1 cellular context compared by ENCODE assay signal in the genomic region with DNA sequence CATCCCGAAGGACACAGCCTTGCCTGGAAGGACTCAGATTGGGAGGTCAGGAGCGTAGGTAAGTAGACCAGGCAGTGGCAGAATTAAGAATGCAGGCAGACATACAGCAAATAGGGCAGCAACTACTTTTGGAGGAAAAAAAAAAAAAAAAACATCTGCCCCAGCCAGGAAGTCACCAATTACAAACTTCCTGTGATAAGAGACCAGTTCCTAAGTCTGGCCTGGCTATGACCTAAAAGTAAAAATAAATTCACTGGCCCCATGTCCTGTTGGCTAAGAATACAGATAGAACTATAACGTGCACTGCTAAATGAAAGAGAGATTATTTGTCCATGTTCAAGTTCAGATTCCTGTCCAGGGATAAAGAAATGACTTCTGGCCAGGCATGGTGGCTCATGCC.
A peak's percentile ranks its signal among the peaks of the same experiment; 100 is the strongest.
TF ChIP-seq lines count a peak whose summit lies in the region.

No MANE protein-coding gene starts in this region.

TF ChIP-seq in K562, 482 proteins besides CTCF, POLR2A, EP300 and RAD21 (continues in another document):
- TF ChIP-seq NR2F6 (CRISPR knock-in tag; IDR thresholded peaks at IDR 0.05) = no peak
- TF ChIP-seq, protein P1, sequence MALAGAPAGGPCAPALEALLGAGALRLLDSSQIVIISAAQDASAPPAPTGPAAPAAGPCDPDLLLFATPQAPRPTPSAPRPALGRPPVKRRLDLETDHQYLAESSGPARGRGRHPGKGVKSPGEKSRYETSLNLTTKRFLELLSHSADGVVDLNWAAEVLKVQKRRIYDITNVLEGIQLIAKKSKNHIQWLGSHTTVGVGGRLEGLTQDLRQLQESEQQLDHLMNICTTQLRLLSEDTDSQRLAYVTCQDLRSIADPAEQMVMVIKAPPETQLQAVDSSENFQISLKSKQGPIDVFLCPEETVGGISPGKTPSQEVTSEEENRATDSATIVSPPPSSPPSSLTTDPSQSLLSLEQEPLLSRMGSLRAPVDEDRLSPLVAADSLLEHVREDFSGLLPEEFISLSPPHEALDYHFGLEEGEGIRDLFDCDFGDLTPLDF (CRISPR knock-in tag; IDR thresholded peaks at IDR 0.05) = no peak
- TF ChIP-seq TAF15 (IDR thresholded peaks at IDR 0.05; ENCODE audit: low read depth, low read length) = no peak
- 0 out of 2 replicates have a peak, but pooled peaks have one; percentile 28 for TF ChIP-seq ZNF445 (CRISPR knock-in tag; IDR thresholded peaks at IDR 0.05; ENCODE audit: low read depth)
- TF ChIP-seq ZBTB7A (IDR thresholded peaks at IDR 0.05; ENCODE audit: borderline replicate concordance, control insufficient read depth, low read depth, low read length) = no peak
- TF ChIP-seq CSDE1 (IDR thresholded peaks at IDR 0.05) = no peak
- TF ChIP-seq SMARCA4 (IDR thresholded peaks at IDR 0.05) = peak; percentile 59; the same call in 1 of the 2 replicates
- no peak for TF ChIP-seq CEBPG (CRISPR knock-in tag; IDR thresholded peaks at IDR 0.05)
- TF ChIP-seq CEBPG (tag; conservative IDR thresholded peaks at IDR 0.05 in 1 of 2, IDR thresholded peaks at IDR 0.05 in 1 of 2) = 0 out of 4 replicates have a peak, but pooled peaks of 1 of the 2 experiments have one; percentile 6
- TF ChIP-seq ZNF384 (IDR thresholded peaks at IDR 0.05; ENCODE audit: low read depth, low read length) = peak; percentile 90
- TF ChIP-seq CREM (IDR thresholded peaks at IDR 0.05; ENCODE audit: low read depth) = 0 out of 2 replicates have a peak, but pooled peaks have one; percentile 33
- no peak for TF ChIP-seq NFIX (CRISPR knock-in tag; IDR thresholded peaks at IDR 0.05; ENCODE audit: low read depth)
- peak; percentile 28; the same call in 1 of the 2 replicates for TF ChIP-seq ZNF584 (CRISPR knock-in tag; IDR thresholded peaks at IDR 0.05; ENCODE audit: low read depth)
- TF ChIP-seq ETV6 (IDR thresholded peaks at IDR 0.05; ENCODE audit: borderline replicate concordance in 1 of 2, low read depth in 2 of 2, low read length in 1 of 2) = peak in 1 of 2 experiments; percentile 67; a peak in 2 of 4 replicates
- no peak for TF ChIP-seq ETV6 (CRISPR knock-in tag; IDR thresholded peaks at IDR 0.05; ENCODE audit: borderline replicate concordance)
- TF ChIP-seq DACH1 (IDR thresholded peaks at IDR 0.05; ENCODE audit: partially characterized antibody) = no peak
- TF ChIP-seq, protein P2, sequence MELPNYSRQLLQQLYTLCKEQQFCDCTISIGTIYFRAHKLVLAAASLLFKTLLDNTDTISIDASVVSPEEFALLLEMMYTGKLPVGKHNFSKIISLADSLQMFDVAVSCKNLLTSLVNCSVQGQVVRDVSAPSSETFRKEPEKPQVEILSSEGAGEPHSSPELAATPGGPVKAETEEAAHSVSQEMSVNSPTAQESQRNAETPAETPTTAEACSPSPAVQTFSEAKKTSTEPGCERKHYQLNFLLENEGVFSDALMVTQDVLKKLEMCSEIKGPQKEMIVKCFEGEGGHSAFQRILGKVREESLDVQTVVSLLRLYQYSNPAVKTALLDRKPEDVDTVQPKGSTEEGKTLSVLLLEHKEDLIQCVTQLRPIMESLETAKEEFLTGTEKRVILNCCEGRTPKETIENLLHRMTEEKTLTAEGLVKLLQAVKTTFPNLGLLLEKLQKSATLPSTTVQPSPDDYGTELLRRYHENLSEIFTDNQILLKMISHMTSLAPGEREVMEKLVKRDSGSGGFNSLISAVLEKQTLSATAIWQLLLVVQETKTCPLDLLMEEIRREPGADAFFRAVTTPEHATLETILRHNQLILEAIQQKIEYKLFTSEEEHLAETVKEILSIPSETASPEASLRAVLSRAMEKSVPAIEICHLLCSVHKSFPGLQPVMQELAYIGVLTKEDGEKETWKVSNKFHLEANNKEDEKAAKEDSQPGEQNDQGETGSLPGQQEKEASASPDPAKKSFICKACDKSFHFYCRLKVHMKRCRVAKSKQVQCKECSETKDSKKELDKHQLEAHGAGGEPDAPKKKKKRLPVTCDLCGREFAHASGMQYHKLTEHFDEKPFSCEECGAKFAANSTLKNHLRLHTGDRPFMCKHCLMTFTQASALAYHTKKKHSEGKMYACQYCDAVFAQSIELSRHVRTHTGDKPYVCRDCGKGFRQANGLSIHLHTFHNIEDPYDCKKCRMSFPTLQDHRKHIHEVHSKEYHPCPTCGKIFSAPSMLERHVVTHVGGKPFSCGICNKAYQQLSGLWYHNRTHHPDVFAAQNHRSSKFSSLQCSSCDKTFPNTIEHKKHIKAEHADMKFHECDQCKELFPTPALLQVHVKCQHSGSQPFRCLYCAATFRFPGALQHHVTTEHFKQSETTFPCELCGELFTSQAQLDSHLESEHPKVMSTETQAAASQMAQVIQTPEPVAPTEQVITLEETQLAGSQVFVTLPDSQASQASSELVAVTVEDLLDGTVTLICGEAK (IDR thresholded peaks at IDR 0.05) = peak; percentile 71
- TF ChIP-seq, protein P2 (CRISPR knock-in tag; IDR thresholded peaks at IDR 0.05) = no peak
- no peak for TF ChIP-seq PRMT5 (CRISPR knock-in tag; IDR thresholded peaks at IDR 0.05)
- 0 out of 2 replicates have a peak, but pooled peaks have one; percentile 54 for TF ChIP-seq EHMT2 (IDR thresholded peaks at IDR 0.05)
- TF ChIP-seq GABPB2 (CRISPR knock-in tag; conservative IDR thresholded peaks at IDR 0.05) = no peak
- TF ChIP-seq LEF1 (IDR thresholded peaks at IDR 0.05) = peak; percentile 31; the same call in 1 of the 2 replicates
- TF ChIP-seq ZNF589 (CRISPR knock-in tag; IDR thresholded peaks at IDR 0.05; ENCODE audit: low read depth) = peak; percentile 82
- TF ChIP-seq ZNF175 (CRISPR knock-in tag; IDR thresholded peaks at IDR 0.05; ENCODE audit: low read depth) = 0 out of 2 replicates have a peak, but pooled peaks have one; percentile 57
- 0 out of 2 replicates have a peak, but pooled peaks have one; percentile 26 for TF ChIP-seq NCOA1 (IDR thresholded peaks at IDR 0.05; ENCODE audit: low read depth)
- peak; percentile 53 for TF ChIP-seq ARID1B (IDR thresholded peaks at IDR 0.05)
- TF ChIP-seq, protein P3, sequence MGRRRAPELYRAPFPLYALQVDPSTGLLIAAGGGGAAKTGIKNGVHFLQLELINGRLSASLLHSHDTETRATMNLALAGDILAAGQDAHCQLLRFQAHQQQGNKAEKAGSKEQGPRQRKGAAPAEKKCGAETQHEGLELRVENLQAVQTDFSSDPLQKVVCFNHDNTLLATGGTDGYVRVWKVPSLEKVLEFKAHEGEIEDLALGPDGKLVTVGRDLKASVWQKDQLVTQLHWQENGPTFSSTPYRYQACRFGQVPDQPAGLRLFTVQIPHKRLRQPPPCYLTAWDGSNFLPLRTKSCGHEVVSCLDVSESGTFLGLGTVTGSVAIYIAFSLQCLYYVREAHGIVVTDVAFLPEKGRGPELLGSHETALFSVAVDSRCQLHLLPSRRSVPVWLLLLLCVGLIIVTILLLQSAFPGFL (CRISPR knock-in tag; IDR thresholded peaks at IDR 0.05) = no peak
- 0 out of 2 replicates have a peak, but pooled peaks have one; percentile 31 for TF ChIP-seq SMAD3 (CRISPR knock-in tag; conservative IDR thresholded peaks at IDR 0.05)
- TF ChIP-seq, protein P4, sequence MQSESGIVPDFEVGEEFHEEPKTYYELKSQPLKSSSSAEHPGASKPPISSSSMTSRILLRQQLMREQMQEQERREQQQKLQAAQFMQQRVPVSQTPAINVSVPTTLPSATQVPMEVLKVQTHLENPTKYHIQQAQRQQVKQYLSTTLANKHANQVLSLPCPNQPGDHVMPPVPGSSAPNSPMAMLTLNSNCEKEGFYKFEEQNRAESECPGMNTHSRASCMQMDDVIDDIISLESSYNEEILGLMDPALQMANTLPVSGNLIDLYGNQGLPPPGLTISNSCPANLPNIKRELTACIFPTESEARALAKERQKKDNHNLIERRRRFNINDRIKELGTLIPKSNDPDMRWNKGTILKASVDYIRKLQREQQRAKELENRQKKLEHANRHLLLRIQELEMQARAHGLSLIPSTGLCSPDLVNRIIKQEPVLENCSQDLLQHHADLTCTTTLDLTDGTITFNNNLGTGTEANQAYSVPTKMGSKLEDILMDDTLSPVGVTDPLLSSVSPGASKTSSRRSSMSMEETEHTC (IDR thresholded peaks at IDR 0.05) = no peak
- TF ChIP-seq ATF1 (CRISPR knock-in tag; IDR thresholded peaks at IDR 0.05) = no peak
- TF ChIP-seq ATF1 (tag; IDR thresholded peaks at IDR 0.05) = no peak; the same call in 1 of the 2 replicates
- 0 out of 2 replicates have a peak, but pooled peaks have one; percentile 18 for TF ChIP-seq RNF2 (IDR thresholded peaks at IDR 0.05)
- peak; percentile 78 for TF ChIP-seq GABPA (tag; conservative IDR thresholded peaks at IDR 0.05; ENCODE audit: low read depth)
- peak; percentile 57 for TF ChIP-seq DPF2 (IDR thresholded peaks at IDR 0.05)
- TF ChIP-seq, protein P5, sequence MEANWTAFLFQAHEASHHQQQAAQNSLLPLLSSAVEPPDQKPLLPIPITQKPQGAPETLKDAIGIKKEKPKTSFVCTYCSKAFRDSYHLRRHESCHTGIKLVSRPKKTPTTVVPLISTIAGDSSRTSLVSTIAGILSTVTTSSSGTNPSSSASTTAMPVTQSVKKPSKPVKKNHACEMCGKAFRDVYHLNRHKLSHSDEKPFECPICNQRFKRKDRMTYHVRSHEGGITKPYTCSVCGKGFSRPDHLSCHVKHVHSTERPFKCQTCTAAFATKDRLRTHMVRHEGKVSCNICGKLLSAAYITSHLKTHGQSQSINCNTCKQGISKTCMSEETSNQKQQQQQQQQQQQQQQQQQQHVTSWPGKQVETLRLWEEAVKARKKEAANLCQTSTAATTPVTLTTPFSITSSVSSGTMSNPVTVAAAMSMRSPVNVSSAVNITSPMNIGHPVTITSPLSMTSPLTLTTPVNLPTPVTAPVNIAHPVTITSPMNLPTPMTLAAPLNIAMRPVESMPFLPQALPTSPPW (CRISPR knock-in tag; IDR thresholded peaks at IDR 0.05) = 0 out of 2 replicates have a peak, but pooled peaks have one; percentile 16
- TF ChIP-seq CXXC5 (CRISPR knock-in tag; IDR thresholded peaks at IDR 0.05) = 0 out of 2 replicates have a peak, but pooled peaks have one; percentile 25
- TF ChIP-seq SMAD4 (CRISPR knock-in tag; conservative IDR thresholded peaks at IDR 0.05) = peak; percentile 92
- TF ChIP-seq NCOA2 (IDR thresholded peaks at IDR 0.05; ENCODE audit: partially characterized antibody in 2 of 2) = no peak
- no peak for TF ChIP-seq NR2C1 (IDR thresholded peaks at IDR 0.05)
- TF ChIP-seq NR2C1 (tag; IDR thresholded peaks at IDR 0.05) = 0 out of 2 replicates have a peak, but pooled peaks have one; percentile 5
- TF ChIP-seq ZNF282 (CRISPR knock-in tag; IDR thresholded peaks at IDR 0.05) = no peak
- no peak for TF ChIP-seq SAFB2 (IDR thresholded peaks at IDR 0.05; ENCODE audit: borderline replicate concordance, low read depth, low read length, severe bottlenecking)
- TF ChIP-seq POLR2H (tag; IDR thresholded peaks at IDR 0.05; ENCODE audit: low read depth) = peak; percentile 33; the same call in 1 of the 2 replicates
- TF ChIP-seq, protein P6, sequence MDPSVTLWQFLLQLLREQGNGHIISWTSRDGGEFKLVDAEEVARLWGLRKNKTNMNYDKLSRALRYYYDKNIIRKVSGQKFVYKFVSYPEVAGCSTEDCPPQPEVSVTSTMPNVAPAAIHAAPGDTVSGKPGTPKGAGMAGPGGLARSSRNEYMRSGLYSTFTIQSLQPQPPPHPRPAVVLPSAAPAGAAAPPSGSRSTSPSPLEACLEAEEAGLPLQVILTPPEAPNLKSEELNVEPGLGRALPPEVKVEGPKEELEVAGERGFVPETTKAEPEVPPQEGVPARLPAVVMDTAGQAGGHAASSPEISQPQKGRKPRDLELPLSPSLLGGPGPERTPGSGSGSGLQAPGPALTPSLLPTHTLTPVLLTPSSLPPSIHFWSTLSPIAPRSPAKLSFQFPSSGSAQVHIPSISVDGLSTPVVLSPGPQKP (CRISPR knock-in tag; IDR thresholded peaks at IDR 0.05) = no peak
- TF ChIP-seq, protein P7, sequence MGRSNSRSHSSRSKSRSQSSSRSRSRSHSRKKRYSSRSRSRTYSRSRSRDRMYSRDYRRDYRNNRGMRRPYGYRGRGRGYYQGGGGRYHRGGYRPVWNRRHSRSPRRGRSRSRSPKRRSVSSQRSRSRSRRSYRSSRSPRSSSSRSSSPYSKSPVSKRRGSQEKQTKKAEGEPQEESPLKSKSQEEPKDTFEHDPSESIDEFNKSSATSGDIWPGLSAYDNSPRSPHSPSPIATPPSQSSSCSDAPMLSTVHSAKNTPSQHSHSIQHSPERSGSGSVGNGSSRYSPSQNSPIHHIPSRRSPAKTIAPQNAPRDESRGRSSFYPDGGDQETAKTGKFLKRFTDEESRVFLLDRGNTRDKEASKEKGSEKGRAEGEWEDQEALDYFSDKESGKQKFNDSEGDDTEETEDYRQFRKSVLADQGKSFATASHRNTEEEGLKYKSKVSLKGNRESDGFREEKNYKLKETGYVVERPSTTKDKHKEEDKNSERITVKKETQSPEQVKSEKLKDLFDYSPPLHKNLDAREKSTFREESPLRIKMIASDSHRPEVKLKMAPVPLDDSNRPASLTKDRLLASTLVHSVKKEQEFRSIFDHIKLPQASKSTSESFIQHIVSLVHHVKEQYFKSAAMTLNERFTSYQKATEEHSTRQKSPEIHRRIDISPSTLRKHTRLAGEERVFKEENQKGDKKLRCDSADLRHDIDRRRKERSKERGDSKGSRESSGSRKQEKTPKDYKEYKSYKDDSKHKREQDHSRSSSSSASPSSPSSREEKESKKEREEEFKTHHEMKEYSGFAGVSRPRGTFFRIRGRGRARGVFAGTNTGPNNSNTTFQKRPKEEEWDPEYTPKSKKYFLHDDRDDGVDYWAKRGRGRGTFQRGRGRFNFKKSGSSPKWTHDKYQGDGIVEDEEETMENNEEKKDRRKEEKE (IDR thresholded peaks at IDR 0.05; ENCODE audit: borderline replicate concordance in 1 of 2, control insufficient read depth in 1 of 2, low read depth in 2 of 2, low read length in 1 of 2) = no peak
- no peak for TF ChIP-seq BRCA1 (IDR thresholded peaks at IDR 0.05)
- TF ChIP-seq BRCA1 (CRISPR knock-in tag; IDR thresholded peaks at IDR 0.05) = no peak
- TF ChIP-seq SREBF2 (CRISPR knock-in tag; IDR thresholded peaks at IDR 0.05) = no peak
- TF ChIP-seq ETV1 (tag; conservative IDR thresholded peaks at IDR 0.05; ENCODE audit: low read depth) = peak; percentile 86
